ENCODE assay signal across 15 cellular contexts in the genomic region with DNA sequence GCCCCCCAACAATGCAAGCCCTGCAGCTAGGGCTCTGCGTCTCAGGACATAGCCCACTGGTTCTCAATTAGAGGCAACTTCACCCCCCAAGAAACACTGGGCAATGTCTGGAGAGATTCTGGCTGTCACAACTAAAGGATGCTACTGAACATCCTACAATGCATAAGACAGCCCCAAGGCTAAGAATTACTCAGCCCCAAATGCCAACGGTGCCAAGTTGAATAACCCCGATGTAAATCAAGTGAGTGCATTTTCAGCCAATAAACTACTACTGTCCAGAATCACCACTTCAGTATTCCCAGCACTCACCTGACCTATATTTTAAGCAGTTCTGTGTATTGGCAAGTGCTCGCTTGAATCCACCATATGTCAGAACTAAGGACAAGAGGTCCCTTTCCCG. TPM values are rescaled to one million over a fixed set of nuclear protein-coding genes. Genes with fewer than 3 reads are reported as not detected.
"Had no signal": no experiment of that assay in that cellular context is flagged by ENCODE, and none has a peak within 500 bp of the region (broad histone marks: within the 10 kb centered on the region; RNA-seq: fewer than 3 reads in every experiment).

No MANE protein-coding gene starts in this region.

- H3K27ac Mint-ChIP-seq: activated CD4-positive, alpha-beta memory T cell treated with anti-CD3 and anti-CD28 coated beads for 36 hours; activated CD8-positive, alpha-beta memory T cell treated with anti-CD3 and anti-CD28 coated beads, Interleukin-2, amount 10 ng/mL, durations not matched to agents 7 days and 5 days; activated T-cell treated with anti-CD3 and anti-CD28 coated beads, Interleukin-2, amount 50 U/mL, for 24 hours; naive B cell; stimulated activated memory B cell treated with anti-CD40 and anti-IgM and Interleukin-4, amounts not matched to agents 10 μg/mL and 1 μg/mL and 100 μg/mL, for 72 hours had no signal

- H3K9me3 ChIP-seq: left ventricle myocardium inferior, neutrophil, thyroid gland had no signal

- H3K4me3 ChIP-seq: cardiac muscle cell, left ventricle myocardium inferior, thyroid gland had no signal

- H3K9me3 Mint-ChIP-seq: activated CD4-positive, alpha-beta memory T cell treated with anti-CD3 and anti-CD28 coated beads for 36 hours; activated T-cell treated with anti-CD3 and anti-CD28 coated beads, Interleukin-2, amount 50 U/mL, for 24 hours; naive B cell; stimulated activated memory B cell treated with anti-CD40 and anti-IgM and Interleukin-4, amounts not matched to agents 10 μg/mL and 1 μg/mL and 100 μg/mL, for 72 hours had no signal

- DNase-seq: activated CD4-positive, alpha-beta memory T cell treated with anti-CD3 and anti-CD28 coated beads for 36 hours; activated CD8-positive, alpha-beta memory T cell treated with anti-CD3 and anti-CD28 coated beads, Interleukin-2, amount 10 ng/mL, durations not matched to agents 7 days and 5 days; activated effector memory CD4-positive, alpha-beta T cell treated with Interleukin-2 at 50 U/mL for 16 hours; activated naive CD4-positive, alpha-beta T cell treated with anti-CD3 and anti-CD28 coated beads, Interleukin-2, amount 50 U/mL, for 16 hours; activated T-cell treated with anti-CD3 and anti-CD28 coated beads, Interleukin-2, amount 50 U/mL, for 24 hours; erythroblast; kidney; left ventricle myocardium inferior; naive B cell; stimulated activated CD4-positive, alpha-beta T cell treated with anti-CD3 and anti-CD28 coated beads, Interleukin-2, amount 100 ng/mL, for 48 hours; T1000; thyroid gland had no signal

- H3K36me3 ChIP-seq: cardiac muscle cell, left ventricle myocardium inferior, neutrophil had no signal

- ATAC-seq: activated CD8-positive, alpha-beta memory T cell treated with anti-CD3 and anti-CD28 coated beads, Interleukin-2, amount 10 ng/mL, durations not matched to agents 7 days and 5 days; stimulated activated memory B cell treated with anti-CD40 and anti-IgM and Interleukin-4, amounts not matched to agents 10 μg/mL and 1 μg/mL and 100 μg/mL, for 72 hours had no signal

- H3K4me3 Mint-ChIP-seq: activated CD4-positive, alpha-beta memory T cell treated with anti-CD3 and anti-CD28 coated beads for 36 hours; activated CD8-positive, alpha-beta memory T cell treated with anti-CD3 and anti-CD28 coated beads, Interleukin-2, amount 10 ng/mL, durations not matched to agents 7 days and 5 days; activated T-cell treated with anti-CD3 and anti-CD28 coated beads, Interleukin-2, amount 50 U/mL, for 24 hours; stimulated activated memory B cell treated with anti-CD40 and anti-IgM and Interleukin-4, amounts not matched to agents 10 μg/mL and 1 μg/mL and 100 μg/mL, for 72 hours had no signal

- H3K27me3 ChIP-seq: thyroid gland had no signal

- H3K36me3 Mint-ChIP-seq: activated CD4-positive, alpha-beta memory T cell treated with anti-CD3 and anti-CD28 coated beads for 36 hours; activated CD8-positive, alpha-beta memory T cell treated with anti-CD3 and anti-CD28 coated beads, Interleukin-2, amount 10 ng/mL, durations not matched to agents 7 days and 5 days; naive B cell; stimulated activated memory B cell treated with anti-CD40 and anti-IgM and Interleukin-4, amounts not matched to agents 10 μg/mL and 1 μg/mL and 100 μg/mL, for 72 hours had no signal

- H3K27ac ChIP-seq: cardiac muscle cell, left ventricle myocardium inferior had no signal

RNA-seq across cellular contexts. Expression of a gene that starts 6.9 kb away (rescaled TPM):
- total RNA-seq: activated CD8-positive, alpha-beta memory T cell treated with anti-CD3 and anti-CD28 coated beads, Interleukin-2, amount 10 ng/mL, durations not matched to agents 7 days and 5 days had no signal
